In genomic region chr6:43812850-43813584, GRCh38 we compare ENCODE assay signal across 2 cellular contexts.
A peak's percentile ranks its signal among the peaks of the same experiment; 100 is the strongest.
TF ChIP-seq lines count a peak whose summit lies in the region.

No MANE protein-coding gene starts in this region.

TF ChIP-seq in HEK293, 187 proteins besides CTCF, POLR2A, EP300 and RAD21 (continued from another document):
- TF ChIP-seq, protein P1, sequence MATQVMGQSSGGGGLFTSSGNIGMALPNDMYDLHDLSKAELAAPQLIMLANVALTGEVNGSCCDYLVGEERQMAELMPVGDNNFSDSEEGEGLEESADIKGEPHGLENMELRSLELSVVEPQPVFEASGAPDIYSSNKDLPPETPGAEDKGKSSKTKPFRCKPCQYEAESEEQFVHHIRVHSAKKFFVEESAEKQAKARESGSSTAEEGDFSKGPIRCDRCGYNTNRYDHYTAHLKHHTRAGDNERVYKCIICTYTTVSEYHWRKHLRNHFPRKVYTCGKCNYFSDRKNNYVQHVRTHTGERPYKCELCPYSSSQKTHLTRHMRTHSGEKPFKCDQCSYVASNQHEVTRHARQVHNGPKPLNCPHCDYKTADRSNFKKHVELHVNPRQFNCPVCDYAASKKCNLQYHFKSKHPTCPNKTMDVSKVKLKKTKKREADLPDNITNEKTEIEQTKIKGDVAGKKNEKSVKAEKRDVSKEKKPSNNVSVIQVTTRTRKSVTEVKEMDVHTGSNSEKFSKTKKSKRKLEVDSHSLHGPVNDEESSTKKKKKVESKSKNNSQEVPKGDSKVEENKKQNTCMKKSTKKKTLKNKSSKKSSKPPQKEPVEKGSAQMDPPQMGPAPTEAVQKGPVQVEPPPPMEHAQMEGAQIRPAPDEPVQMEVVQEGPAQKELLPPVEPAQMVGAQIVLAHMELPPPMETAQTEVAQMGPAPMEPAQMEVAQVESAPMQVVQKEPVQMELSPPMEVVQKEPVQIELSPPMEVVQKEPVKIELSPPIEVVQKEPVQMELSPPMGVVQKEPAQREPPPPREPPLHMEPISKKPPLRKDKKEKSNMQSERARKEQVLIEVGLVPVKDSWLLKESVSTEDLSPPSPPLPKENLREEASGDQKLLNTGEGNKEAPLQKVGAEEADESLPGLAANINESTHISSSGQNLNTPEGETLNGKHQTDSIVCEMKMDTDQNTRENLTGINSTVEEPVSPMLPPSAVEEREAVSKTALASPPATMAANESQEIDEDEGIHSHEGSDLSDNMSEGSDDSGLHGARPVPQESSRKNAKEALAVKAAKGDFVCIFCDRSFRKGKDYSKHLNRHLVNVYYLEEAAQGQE (tag by site-specific recombination; IDR thresholded peaks at IDR 0.05): no peak
- TF ChIP-seq ZNF521 (tag by site-specific recombination; IDR thresholded peaks at IDR 0.05) (no peak), KLF1 (tag by site-specific recombination; IDR thresholded peaks at IDR 0.05) (no peak), OVOL3 (tag by site-specific recombination; IDR thresholded peaks at IDR 0.05) (no peak), ZNF169 (tag by site-specific recombination; IDR thresholded peaks at IDR 0.05) (no peak), ZNF747 (tag by site-specific recombination; IDR thresholded peaks at IDR 0.05) (no peak), EGR2 (tag by site-specific recombination; IDR thresholded peaks at IDR 0.05; ENCODE audit: low read depth) (0 out of 2 replicates have a peak, but pooled peaks have one; percentile 24), YY1 (tag by site-specific recombination; IDR thresholded peaks at IDR 0.05) (no peak), ZFHX2 (tag by site-specific recombination; conservative IDR thresholded peaks at IDR 0.05) (peak; percentile 58), ZNF585B (tag by site-specific recombination; IDR thresholded peaks at IDR 0.05) (no peak), ZNF2 (tag by site-specific recombination; IDR thresholded peaks at IDR 0.05) (no peak), ZSCAN4 (tag by site-specific recombination; IDR thresholded peaks at IDR 0.05) (peak; percentile 51; the same call in 1 of the 2 replicates), ZNF837 (tag by site-specific recombination; IDR thresholded peaks at IDR 0.05) (no peak)

TF ChIP-seq in SK-N-SH treated with all-trans-retinoic acid at 6 μM for 48 hours, 23 proteins besides CTCF, POLR2A, EP300 and RAD21 (continued from another document):
- TF ChIP-seq, protein P2, sequence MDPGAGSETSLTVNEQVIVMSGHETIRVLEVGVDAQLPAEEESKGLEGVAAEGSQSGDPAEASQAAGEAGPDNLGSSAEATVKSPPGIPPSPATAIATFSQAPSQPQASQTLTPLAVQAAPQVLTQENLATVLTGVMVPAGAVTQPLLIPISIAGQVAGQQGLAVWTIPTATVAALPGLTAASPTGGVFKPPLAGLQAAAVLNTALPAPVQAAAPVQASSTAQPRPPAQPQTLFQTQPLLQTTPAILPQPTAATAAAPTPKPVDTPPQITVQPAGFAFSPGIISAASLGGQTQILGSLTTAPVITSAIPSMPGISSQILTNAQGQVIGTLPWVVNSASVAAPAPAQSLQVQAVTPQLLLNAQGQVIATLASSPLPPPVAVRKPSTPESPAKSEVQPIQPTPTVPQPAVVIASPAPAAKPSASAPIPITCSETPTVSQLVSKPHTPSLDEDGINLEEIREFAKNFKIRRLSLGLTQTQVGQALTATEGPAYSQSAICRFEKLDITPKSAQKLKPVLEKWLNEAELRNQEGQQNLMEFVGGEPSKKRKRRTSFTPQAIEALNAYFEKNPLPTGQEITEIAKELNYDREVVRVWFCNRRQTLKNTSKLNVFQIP (CRISPR knock-in tag; IDR thresholded peaks at IDR 0.05; ENCODE audit: borderline replicate concordance, low read depth): no peak
- TF ChIP-seq PPARA (CRISPR knock-in tag; IDR thresholded peaks at IDR 0.05; ENCODE audit: borderline replicate concordance) (no peak), ZC3H10 (CRISPR knock-in tag; IDR thresholded peaks at IDR 0.05) (no peak), TCF4 (CRISPR knock-in tag; IDR thresholded peaks at IDR 0.05; ENCODE audit: borderline replicate concordance) (no peak), ZNF8 (CRISPR knock-in tag; IDR thresholded peaks at IDR 0.05) (no peak), SNAI2 (CRISPR knock-in tag; IDR thresholded peaks at IDR 0.05) (no peak), GLIS3 (CRISPR knock-in tag; IDR thresholded peaks at IDR 0.05) (no peak), CSDC2 (CRISPR knock-in tag; IDR thresholded peaks at IDR 0.05) (no peak), TSHZ2 (CRISPR knock-in tag; IDR thresholded peaks at IDR 0.05) (no peak)
